10 cellular contexts compared by ENCODE assay signal in genomic region chr6:43383021-43383667, GRCh38. TPM values are rescaled to one million over a fixed set of nuclear protein-coding genes. Genes with fewer than 3 reads are reported as not detected.
DNase-seq lines count a peak whose midpoint lies in the region; ATAC-seq and TF ChIP-seq lines count a peak whose summit lies in the region.
"Had no signal": no experiment of that assay in that cellular context is flagged by ENCODE, and none has a peak within 500 bp of the region (broad histone marks: within the 10 kb centered on the region; RNA-seq: fewer than 3 reads in every experiment).

No MANE protein-coding gene starts in this region.

- 71 to 77% methylated on average over 4 to 6 of the region's 6 CpGs for WGBS in transverse colon (ENCODE audit: low coverage in 1 of 2), 2 donors

- H3K9me3 Mint-ChIP-seq in activated T-cell treated with anti-CD3 and anti-CD28 coated beads, Interleukin-2, amount 50 U/mL, for 4 hours, result no peaks in the 10 kb centered on the region
- H3K9me3 Mint-ChIP-seq in central memory CD8-positive, alpha-beta T cell, result peaks cover 4% of the 10 kb centered on the region
- no peaks in the 10 kb centered on the region for H3K9me3 Mint-ChIP-seq in stimulated activated naive B cell treated with anti-CD40 and anti-IgM and Interleukin-4, amounts not matched to agents 10 μg/mL and 1 μg/mL and 100 μg/mL, for 72 hours

- H3K4me1 ChIP-seq in BE2C (no peaks in the 10 kb centered on the region), transverse colon (no peaks in the 10 kb centered on the region)
- H3K4me1 ChIP-seq: testis had no signal

- H3K4me1 Mint-ChIP-seq in activated T-cell treated with anti-CD3 and anti-CD28 coated beads, Interleukin-2, amount 50 U/mL, for 4 hours (ENCODE audit: low read depth), result peaks cover 65% of the 10 kb centered on the region
- H3K4me1 Mint-ChIP-seq in central memory CD8-positive, alpha-beta T cell, result peaks cover 60% of the 10 kb centered on the region
- peaks cover 49 to 80% of the 10 kb centered on the region in 2 donors for H3K4me1 Mint-ChIP-seq in stimulated activated naive B cell treated with anti-CD40 and anti-IgM and Interleukin-4, amounts not matched to agents 10 μg/mL and 1 μg/mL and 100 μg/mL, for 72 hours

- no peak for DNase-seq in activated T-cell treated with anti-CD3 and anti-CD28 coated beads, Interleukin-2, amount 50 U/mL, for 4 hours
- DNase-seq in activated T-cell treated with anti-CD3 and anti-CD28 coated beads for 4 hours (no peak), LHCN-M2 (ENCODE audit: low read depth) (peak; percentile 76), BE2C (no peak), transverse colon (no peak), DMS 273 treated with DMSO at 0.1 percent for 48 hours (lab: John Stamatoyannopoulos, UW) (no peak)
- no peak for DNase-seq in central memory CD8-positive, alpha-beta T cell (ENCODE audit: low spot score in 2 of 2)
- DNase-seq in stimulated activated naive B cell treated with anti-CD40 and anti-IgM and Interleukin-4, amounts not matched to agents 10 μg/mL and 1 μg/mL and 100 μg/mL, for 72 hours, result no peak
- DNase-seq: right cardiac atrium, testis had no signal

- no peak for TF ChIP-seq POLR2A in transverse colon (IDR thresholded peaks at IDR 0.05)

- in situ Hi-C loops in transverse colon (cut with MboI; ENCODE audit: low pct_ligation_motif_present in 1 of 4, low pct_unique_long_range_greater_than_20kb in 1 of 4, low sequenced_read_pairs in 3 of 4), result no loop called here

- no peak for ATAC-seq in activated T-cell treated with anti-CD3 and anti-CD28 coated beads, Interleukin-2, amount 50 U/mL, for 4 hours
- no peak for ATAC-seq in central memory CD8-positive, alpha-beta T cell (replicated peaks; ENCODE audit: extremely low read depth, poor library complexity, severe bottlenecking)
- peak; percentile 30 to 33 for ATAC-seq in stimulated activated naive B cell treated with anti-CD40 and anti-IgM and Interleukin-4, amounts not matched to agents 10 μg/mL and 1 μg/mL and 100 μg/mL, for 72 hours (replicated peaks)

- TF ChIP-seq CTCF in BE2C (IDR thresholded peaks at IDR 0.05; ENCODE audit: low read depth, low read length) (no peak), transverse colon (IDR thresholded peaks at IDR 0.05) (no peak)

- H3K4me3 ChIP-seq in BE2C (ENCODE audit: low read depth, low read length) (no peak overlapping the region), transverse colon (no peak overlapping the region)
- H3K4me3 ChIP-seq: testis had no signal

- no peak for TF ChIP-seq EP300 in transverse colon (IDR thresholded peaks at IDR 0.05; ENCODE audit: low read depth)

- H3K9me3 ChIP-seq in BE2C, result no peaks in the 10 kb centered on the region
- no peaks in the 10 kb centered on the region for H3K9me3 ChIP-seq in transverse colon
- H3K9me3 ChIP-seq: testis had no signal

- no peaks in the 10 kb centered on the region for H3K27me3 ChIP-seq in BE2C
- peaks cover 8% of the 10 kb centered on the region for H3K27me3 ChIP-seq in transverse colon
- H3K27me3 ChIP-seq: testis had no signal

- peak overlapping the region; percentile 33 for H3K4me3 Mint-ChIP-seq in activated T-cell treated with anti-CD3 and anti-CD28 coated beads, Interleukin-2, amount 50 U/mL, for 4 hours
- peak overlapping the region; percentile 48 for H3K4me3 Mint-ChIP-seq in central memory CD8-positive, alpha-beta T cell
- peak overlapping the region; percentile 27 to 31 for H3K4me3 Mint-ChIP-seq in stimulated activated naive B cell treated with anti-CD40 and anti-IgM and Interleukin-4, amounts not matched to agents 10 μg/mL and 1 μg/mL and 100 μg/mL, for 72 hours

- no peaks in the 10 kb centered on the region for H3K27me3 Mint-ChIP-seq in activated T-cell treated with anti-CD3 and anti-CD28 coated beads, Interleukin-2, amount 50 U/mL, for 4 hours (ENCODE audit: low read depth)
- H3K27me3 Mint-ChIP-seq in central memory CD8-positive, alpha-beta T cell, result no peaks in the 10 kb centered on the region
- H3K27me3 Mint-ChIP-seq in stimulated activated naive B cell treated with anti-CD40 and anti-IgM and Interleukin-4, amounts not matched to agents 10 μg/mL and 1 μg/mL and 100 μg/mL, for 72 hours, result no peaks in the 10 kb centered on the region

- no peaks in the 10 kb centered on the region for H3K36me3 ChIP-seq in BE2C
- no peaks in the 10 kb centered on the region for H3K36me3 ChIP-seq in transverse colon

- no peaks in the 10 kb centered on the region for H3K36me3 Mint-ChIP-seq in activated T-cell treated with anti-CD3 and anti-CD28 coated beads, Interleukin-2, amount 50 U/mL, for 4 hours (ENCODE audit: insufficient read depth)
- peaks cover 14% of the 10 kb centered on the region for H3K36me3 Mint-ChIP-seq in central memory CD8-positive, alpha-beta T cell (ENCODE audit: insufficient read depth)
- no peaks in the 10 kb centered on the region for H3K36me3 Mint-ChIP-seq in stimulated activated naive B cell treated with anti-CD40 and anti-IgM and Interleukin-4, amounts not matched to agents 10 μg/mL and 1 μg/mL and 100 μg/mL, for 72 hours

- H3K27ac Mint-ChIP-seq in central memory CD8-positive, alpha-beta T cell (ENCODE audit: low read depth), result peak overlapping the region; percentile 85
- H3K27ac Mint-ChIP-seq in stimulated activated naive B cell treated with anti-CD40 and anti-IgM and Interleukin-4, amounts not matched to agents 10 μg/mL and 1 μg/mL and 100 μg/mL, for 72 hours, result peak overlapping the region; percentile 99

- H3K27ac ChIP-seq in transverse colon, result no peak overlapping the region
- H3K27ac ChIP-seq: testis had no signal

- intact Hi-C loops in transverse colon (cut with DNase I; ENCODE audit: low total_unique reads), result no loop called here

RNA-seq across cellular contexts. Expression of gene ZNF318, which starts 13.7 kb away (rescaled TPM):
- total RNA-seq in activated T-cell treated with anti-CD3 and anti-CD28 coated beads, Interleukin-2, amount 50 U/mL, for 4 hours, result 1 to 10 TPM; 7.4 to 7.8 (median 7.6) TPM
- total RNA-seq in LHCN-M2 (2014; rRNA removed) (10.2 and 11.9 TPM in 2 replicates), transverse colon (10 to 100 TPM; 13.0 to 17.5 (median 15.4) TPM)
- polyA plus RNA-seq in LHCN-M2 (2012), result 5.2 TPM
- 13.8 TPM for polyA plus RNA-seq in BE2C (2012; ENCODE audit: insufficient read depth, insufficient read length, low read depth)

RNA-seq across cellular contexts. Expression of gene ABCC10, which starts 44.2 kb away (rescaled TPM):
- total RNA-seq in activated T-cell treated with anti-CD3 and anti-CD28 coated beads, Interleukin-2, amount 50 U/mL, for 4 hours, result 10 to 100 TPM; 24.2 to 30.1 (median 26.5) TPM
- 14.9 and 15.7 TPM in 2 replicates for total RNA-seq in LHCN-M2 (2014; rRNA removed)
- polyA plus RNA-seq in LHCN-M2 (2012), result 13.7 TPM
- 27.6 TPM for polyA plus RNA-seq in BE2C (2012; ENCODE audit: insufficient read depth, insufficient read length, low read depth)
- 10 to 100 TPM; 28.0 to 56.9 (median 33.7) TPM for total RNA-seq in transverse colon

Comparison
In these comparisons a context has a peak if more than half of its experiments do, and no peak if none do; other contexts are left out.
1. ATAC-seq: peak in stimulated activated naive B cell treated with anti-CD40 and anti-IgM and Interleukin-4, amounts not matched to agents 10 μg/mL and 1 μg/mL and 100 μg/mL, for 72 hours (2 of 2); none in activated T-cell treated with anti-CD3 and anti-CD28 coated beads, Interleukin-2, amount 50 U/mL, for 4 hours (0 of 2) and central memory CD8-positive, alpha-beta T cell (single experiment).
2. Peak in every context shown above with its lines, with median percentiles within 50 percentile points of each other: H3K4me3 Mint-ChIP-seq.